In genomic region chr19:19531951-19532805, GRCh38 we compare ENCODE assay signal across 8 cellular contexts. TPM values are rescaled to one million over a fixed set of nuclear protein-coding genes. Genes with fewer than 3 reads are reported as not detected.
DNase-seq lines count a peak whose midpoint lies in the region; FAIRE-seq and TF ChIP-seq lines count a peak whose summit lies in the region.

No MANE protein-coding gene starts in this region.

- no peak overlapping the region for H3K9ac ChIP-seq in SU-DHL-6 (ENCODE audit: low read length)

- H3K27me3 Mint-ChIP-seq in activated naive CD4-positive, alpha-beta T cell treated with anti-CD3 and anti-CD28 coated beads, Interleukin-2, amount 50 U/mL, for 24 hours = no peaks in the 10 kb centered on the region

- H3K36me3 Mint-ChIP-seq in activated naive CD4-positive, alpha-beta T cell treated with anti-CD3 and anti-CD28 coated beads, Interleukin-2, amount 50 U/mL, for 24 hours = peaks cover 2% of the 10 kb centered on the region

- H4K20me1 ChIP-seq in SU-DHL-6 (ENCODE audit: low read depth, low read length) = no peaks in the 10 kb centered on the region

- H3K4me1 Mint-ChIP-seq in activated naive CD4-positive, alpha-beta T cell treated with anti-CD3 and anti-CD28 coated beads, Interleukin-2, amount 50 U/mL, for 24 hours = peaks cover 20% of the 10 kb centered on the region

- no peak for FAIRE-seq in urothelium cell line (lab: Jason Lieb, UNC)

- no peaks in the 10 kb centered on the region for H3K27me3 ChIP-seq in SU-DHL-6 (ENCODE audit: low read length)

- intact Hi-C loops in cardiac septum (cut with DNase I) = loop anchor here (2.0 kb wide), 2 partner anchors 23 to 111 kb away; partner anchors contain the start of gene GMIP

- no peak overlapping the region for H3K4me2 ChIP-seq in SU-DHL-6 (ENCODE audit: low read depth, low read length, poor library complexity, severe bottlenecking)

- no peaks in the 10 kb centered on the region for H3K79me2 ChIP-seq in SU-DHL-6 (ENCODE audit: insufficient read depth, low read length)

- no peaks in the 10 kb centered on the region for H3K9me3 Mint-ChIP-seq in activated naive CD4-positive, alpha-beta T cell treated with anti-CD3 and anti-CD28 coated beads, Interleukin-2, amount 50 U/mL, for 24 hours

- no peaks in the 10 kb centered on the region for H3K9me2 ChIP-seq in SU-DHL-6 (replicated peaks; ENCODE audit: insufficient read depth, low read length)

- H3F3A ChIP-seq in SU-DHL-6 (ENCODE audit: insufficient read depth) = peaks cover 11% of the 10 kb centered on the region

- DNase-seq in ELF-1 (ENCODE audit: low read depth, low spot score) = peak; percentile 88
- DNase-seq in Kasumi-1 (lab: John Stamatoyannopoulos, UW) = peak; percentile 29 to 55
- DNase-seq in cardiac septum (ENCODE audit: low spot score) = peak; percentile 94
- DNase-seq in putamen (ENCODE audit: low spot score) = peak; percentile 64
- DNase-seq in urothelium cell line (ENCODE audit: low spot score) = peak; percentile 60
- no peak for DNase-seq in KG1 (lab: John Stamatoyannopoulos, UW)

- H3K4me3 ChIP-seq in SU-DHL-6 (ENCODE audit: insufficient read depth, low read length, poor library complexity, severe bottlenecking) = no peak overlapping the region

- TF ChIP-seq CTCF in SU-DHL-6 (IDR thresholded peaks at IDR 0.05; ENCODE audit: insufficient read depth, low read length, poor library complexity, severe bottlenecking) = peak; percentile 98

- H2AFZ ChIP-seq in SU-DHL-6 (ENCODE audit: low read depth, low read length, severe bottlenecking) = no peak overlapping the region

- no peaks in the 10 kb centered on the region for H3K36me3 ChIP-seq in SU-DHL-6 (ENCODE audit: low read length)

- no peaks in the 10 kb centered on the region for H3K9me3 ChIP-seq in SU-DHL-6 (ENCODE audit: insufficient read depth, low read length)

- no peak overlapping the region for H3K27ac ChIP-seq in SU-DHL-6 (ENCODE audit: low read depth, low read length)

- no peak overlapping the region for H3K4me3 Mint-ChIP-seq in activated naive CD4-positive, alpha-beta T cell treated with anti-CD3 and anti-CD28 coated beads, Interleukin-2, amount 50 U/mL, for 24 hours

- peak overlapping the region; percentile 72 for H3K27ac Mint-ChIP-seq in activated naive CD4-positive, alpha-beta T cell treated with anti-CD3 and anti-CD28 coated beads, Interleukin-2, amount 50 U/mL, for 24 hours

RNA-seq across cellular contexts. Expression of gene YJEFN3, which starts 3.5 kb away (rescaled TPM):
- total RNA-seq in cardiac septum = 6.7 TPM

RNA-seq across cellular contexts. Expression of gene CILP2, which starts 5.9 kb away (rescaled TPM):
- total RNA-seq in cardiac septum = 0.24 TPM

RNA-seq across cellular contexts. Expression of gene NDUFA13, which starts 16.2 kb away (rescaled TPM):
- 779 TPM for total RNA-seq in cardiac septum

RNA-seq across cellular contexts. Expression of gene TSSK6, which starts 16.8 kb away (rescaled TPM):
- 1.2 TPM for total RNA-seq in cardiac septum
